8 cellular contexts compared by ENCODE assay signal in the genomic region with DNA sequence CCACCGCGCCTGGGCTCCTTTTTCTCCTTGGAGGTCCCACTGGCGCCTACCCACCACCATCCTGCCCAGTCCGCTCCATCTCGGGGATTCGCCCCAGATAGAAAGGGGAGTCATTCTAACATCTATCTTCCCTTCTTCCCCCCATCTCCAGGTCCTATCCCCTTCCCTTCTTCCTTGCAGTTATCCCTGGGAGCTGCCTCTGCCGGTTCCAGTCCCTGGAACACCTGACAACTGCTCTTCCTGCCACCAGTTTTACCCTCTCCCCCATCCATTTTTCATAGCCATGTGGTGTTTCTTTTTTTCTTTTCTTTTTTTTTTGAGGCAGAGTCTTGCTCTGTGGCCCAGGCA. TPM values are rescaled to one million over a fixed set of nuclear protein-coding genes. Genes with fewer than 3 reads are reported as not detected.
DNase-seq lines count a peak whose midpoint lies in the region; FAIRE-seq and TF ChIP-seq lines count a peak whose summit lies in the region.
"Had no signal": no experiment of that assay in that cellular context is flagged by ENCODE, and none has a peak within 500 bp of the region (broad histone marks: within the 10 kb centered on the region; RNA-seq: fewer than 3 reads in every experiment).

No MANE protein-coding gene starts in this region.

- WGBS in GM23248 (ENCODE audit: low coverage in 1 of 2, low lambda C conversion rate in 2 of 2, missing lambda C conversion rate in 2 of 2), 2 experiments: 0 to 3% methylated on average over 6 to 7 of the region's 7 CpGs
- WGBS in smooth muscle cell (ENCODE audit: low lambda C conversion rate): 1% methylated on average over 7 of the region's 7 CpGs

- TF ChIP-seq CTCF in RWPE1 (conservative IDR thresholded peaks at IDR 0.05; ENCODE audit: low read depth) (peak; percentile 37), smooth muscle cell (IDR thresholded peaks at IDR 0.05; ENCODE audit: borderline replicate concordance, insufficient read depth, poor library complexity, severe bottlenecking) (no peak)

- peak overlapping the region; percentile 85 for H2AFZ ChIP-seq in GM23248
- no peak overlapping the region for H2AFZ ChIP-seq in smooth muscle cell (ENCODE audit: low read depth)

- H3K79me2 ChIP-seq in GM23248 (ENCODE audit: insufficient read depth): no peaks in the 10 kb centered on the region
- H3K79me2 ChIP-seq in smooth muscle cell (ENCODE audit: low read depth): no peaks in the 10 kb centered on the region

- peak overlapping the region; percentile 81; the same call in 1 of the 2 replicates for H3K9ac ChIP-seq in GM23248
- no peak overlapping the region for H3K9ac ChIP-seq in smooth muscle cell (ENCODE audit: low read depth)

- H3F3A ChIP-seq in GM23248 (ENCODE audit: insufficient read depth) (peaks cover 28% of the 10 kb centered on the region), smooth muscle cell (ENCODE audit: low read depth) (peaks cover 34% of the 10 kb centered on the region)

- H3K27ac ChIP-seq in GM23248: no peak overlapping the region
- no peak overlapping the region for H3K27ac ChIP-seq in RWPE1
- no peak overlapping the region for H3K27ac ChIP-seq in smooth muscle cell (ENCODE audit: low read depth)

- H3K27me3 ChIP-seq in GM23248 (replicated peaks; ENCODE audit: insufficient read depth): no peaks in the 10 kb centered on the region
- H3K27me3 ChIP-seq in smooth muscle cell (ENCODE audit: low read depth): peaks cover 1% of the 10 kb centered on the region

- FAIRE-seq in GM12892 (lab: Jason Lieb, UNC): no peak

- H3K4me3 ChIP-seq in GM23248 (peak overlapping the region; percentile 56), iPS-18c (ENCODE audit: insufficient read depth, low read depth, low read length) (peak overlapping the region; percentile 43; the same call in 1 of the 2 replicates), smooth muscle cell (peak overlapping the region; percentile 53)

- POLR2A ChIA-PET in RWPE1 (lab: Yijun Ruan, JAX; ENCODE audit: low non-redundant PET): no interaction called here

- TF ChIP-seq POLR2A in GM12892 (IDR thresholded peaks at IDR 0.05; ENCODE audit: low read depth, low read length): no peak

- no peak for DNase-seq in GM23248
- no peak for DNase-seq in RWPE1 (ENCODE audit: low spot score)
- no peak for DNase-seq in smooth muscle cell (lab: John Stamatoyannopoulos, UW; ENCODE audit: unreplicated experiment)
- no peak for DNase-seq in NCI-H526 (lab: John Stamatoyannopoulos, UW)
- DNase-seq in GM12892 (ENCODE audit: insufficient read length): no peak
- DNase-seq in activated naive CD4-positive, alpha-beta T cell (lab: John Stamatoyannopoulos, UW): no peak
- DNase-seq: activated CD4-positive, CD25-positive, alpha-beta regulatory T cell had no signal

- CTCF ChIA-PET in RWPE1 (lab: Yijun Ruan, JAX): interaction anchor here (0.6 to 3.8 kb wide), 11 partner anchors 11 to 1299 kb away, joined by 3 to 23 read pairs (median 3); partner anchors contain the start of gene COL16A1

- in situ Hi-C loops in GM23248 (cut with MboI): no loop called here

- peak overlapping the region; percentile 75 for H3K4me2 ChIP-seq in GM23248 (ENCODE audit: unreplicated experiment)
- H3K4me2 ChIP-seq in smooth muscle cell: peak overlapping the region; percentile 90

- H3K36me3 ChIP-seq in GM23248 (ENCODE audit: low read depth): no peaks in the 10 kb centered on the region
- H3K36me3 ChIP-seq in smooth muscle cell (ENCODE audit: low read depth): no peaks in the 10 kb centered on the region

- H4K20me1 ChIP-seq in GM23248 (ENCODE audit: insufficient read depth): no peaks in the 10 kb centered on the region
- H4K20me1 ChIP-seq in smooth muscle cell (ENCODE audit: low read depth): no peaks in the 10 kb centered on the region

- H3K9me3 ChIP-seq in GM23248 (ENCODE audit: low read depth): no peaks in the 10 kb centered on the region
- peaks cover 2% of the 10 kb centered on the region for H3K9me3 ChIP-seq in iPS-18c (ENCODE audit: control insufficient read depth, insufficient read depth, low read length)
- H3K9me3 ChIP-seq in smooth muscle cell (replicated peaks; ENCODE audit: low read depth): no peaks in the 10 kb centered on the region

- H3K4me1 ChIP-seq in GM23248 (ENCODE audit: insufficient read depth) (peaks cover 45% of the 10 kb centered on the region), smooth muscle cell (ENCODE audit: low read depth) (peaks cover 11% of the 10 kb centered on the region)

- no peaks in the 10 kb centered on the region for H3K9me2 ChIP-seq in GM23248 (ENCODE audit: insufficient read depth)

RNA-seq across cellular contexts. Expression of gene COL16A1, which starts 12.0 kb away (rescaled TPM):
- 234 and 247 TPM in 2 replicates for total RNA-seq in GM23248 (2014; rRNA removed; shearing (Covaris generic))
- polyA plus RNA-seq in GM23248 (2016; fragmentation: Nextera tagmentation; extraction: Ambion mirVana): 67.3 and 68.7 TPM in 2 replicates
- total RNA-seq in smooth muscle cell: 67.3 and 105 TPM in 2 replicates
- polyA plus RNA-seq in smooth muscle cell: 126 and 152 TPM in 2 replicates
- 0.36 TPM for polyA plus RNA-seq in GM12892 (2012; ENCODE audit: missing spikeins)

RNA-seq across cellular contexts. Expression of gene ADGRB2, which starts 48.3 kb away (rescaled TPM):
- total RNA-seq in GM23248 (2014; rRNA removed; shearing (Covaris generic)): 3.6 and 3.9 TPM in 2 replicates
- polyA plus RNA-seq in GM23248 (2016; fragmentation: Nextera tagmentation; extraction: Ambion mirVana): 0.51 and 1.3 TPM in 2 replicates
- 8.8 and 10.6 TPM in 2 replicates for total RNA-seq in smooth muscle cell
- 7.5 and 9.4 TPM in 2 replicates for polyA plus RNA-seq in smooth muscle cell
- 0.08 TPM for polyA plus RNA-seq in GM12892 (2012; ENCODE audit: missing spikeins)
